In the genomic region with DNA sequence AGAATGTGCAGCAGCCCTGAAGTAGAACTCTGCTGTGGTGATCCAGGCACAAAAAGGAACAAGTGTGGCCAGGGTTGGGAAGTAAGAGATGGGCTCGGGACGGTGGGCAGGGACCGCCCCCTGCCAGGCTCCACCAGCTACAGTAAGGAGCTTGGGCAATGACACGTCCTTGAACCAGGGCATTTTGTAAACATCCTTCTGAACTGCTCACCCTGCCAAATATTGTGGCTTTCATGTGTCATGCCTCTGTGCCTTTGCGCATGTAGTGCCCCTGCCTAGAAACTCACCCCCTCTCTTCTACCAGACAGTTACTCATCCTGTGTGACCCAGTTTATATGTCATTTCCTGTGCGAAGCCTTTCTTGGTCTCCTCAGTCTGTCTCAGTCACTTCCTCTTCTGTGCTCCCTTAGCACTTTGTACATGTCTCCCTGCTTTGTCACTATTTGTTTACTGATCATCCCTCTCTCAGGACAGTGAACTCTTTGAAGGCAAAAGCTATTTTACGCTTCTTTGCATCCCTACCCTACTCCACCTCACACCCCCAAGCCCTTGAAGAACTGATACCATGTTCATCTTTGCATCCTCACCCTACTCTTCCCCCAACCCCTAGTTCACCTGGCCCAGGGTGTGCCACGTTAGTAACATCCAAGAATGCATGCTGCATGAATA, we compare ENCODE assay signal across 1 cellular context.
TF ChIP-seq lines count a peak whose summit lies in the region.

No MANE protein-coding gene starts in this region.

TF ChIP-seq in GM12878, 131 proteins besides CTCF, POLR2A, EP300 and RAD21 (continued from another document):
- TF ChIP-seq MEF2B (IDR thresholded peaks at IDR 0.05; ENCODE audit: partially characterized antibody, poor library complexity, severe bottlenecking) (peak; percentile 75), POLR2AphosphoS2 (IDR thresholded peaks at IDR 0.05; ENCODE audit: low read depth, low read length) (peak; percentile 61; the same call in 1 of the 2 replicates), ZBED1 (IDR thresholded peaks at IDR 0.05; ENCODE audit: borderline replicate concordance) (no peak), SPI1 (IDR thresholded peaks at IDR 0.05; ENCODE audit: borderline replicate concordance, insufficient read depth, low read depth, low read length) (peak; percentile 94), PML (IDR thresholded peaks at IDR 0.05; ENCODE audit: low read length) (peak; percentile 37; the same call in 1 of the 2 replicates), YY1 (IDR thresholded peaks at IDR 0.05; ENCODE audit: low read depth, low read length) (no peak), NR2F1 (conservative IDR thresholded peaks at IDR 0.05) (peak; percentile 79), POU2F2 (IDR thresholded peaks at IDR 0.05; ENCODE audit: borderline replicate concordance, low read depth, low read length) (peak; percentile 69; the same call in 2 of the 3 replicates), RFX5 (IDR thresholded peaks at IDR 0.05; ENCODE audit: low read depth, low read length) (no peak), SMAD5 (IDR thresholded peaks at IDR 0.05; ENCODE audit: low read depth) (no peak), NRF1 (conservative IDR thresholded peaks at IDR 0.05; ENCODE audit: low read depth, low read length) (0 out of 2 replicates have a peak, but pooled peaks have one; percentile 18), SREBF2 (IDR thresholded peaks at IDR 0.05; ENCODE audit: low read length) (no peak), BMI1 (IDR thresholded peaks at IDR 0.05; ENCODE audit: borderline replicate concordance) (no peak), NBN (IDR thresholded peaks at IDR 0.05) (peak; percentile 97), ZNF622 (IDR thresholded peaks at IDR 0.05) (no peak), CBX3 (IDR thresholded peaks at IDR 0.05; ENCODE audit: borderline replicate concordance, low read depth) (no peak), TBL1XR1 (IDR thresholded peaks at IDR 0.05; ENCODE audit: low read depth, low read length) (0 out of 2 replicates have a peak, but pooled peaks have one; percentile 79), RCOR1 (conservative IDR thresholded peaks at IDR 0.05; ENCODE audit: low read depth, low read length) (no peak), HDGF (IDR thresholded peaks at IDR 0.05) (peak; percentile 94), CBX5 (IDR thresholded peaks at IDR 0.05; ENCODE audit: low read depth) (0 out of 2 replicates have a peak, but pooled peaks have one; percentile 44), JUND (IDR thresholded peaks at IDR 0.05; ENCODE audit: low read depth, low read length) (no peak), GATAD2B (conservative IDR thresholded peaks at IDR 0.05; ENCODE audit: low read depth) (peak; percentile 48), TCF12 (IDR thresholded peaks at IDR 0.05; ENCODE audit: low read depth, low read length) (peak; percentile 61; the same call in 1 of the 2 replicates), MXI1 (IDR thresholded peaks at IDR 0.05; ENCODE audit: low read depth, low read length) (peak; percentile 49; the same call in 1 of the 2 replicates), HDAC6 (IDR thresholded peaks at IDR 0.05; ENCODE audit: unreplicated experiment) (no peak), IKZF2 (IDR thresholded peaks at IDR 0.05) (peak; percentile 67 to 80; a peak in 3 of 4 replicates), MTA2 (IDR thresholded peaks at IDR 0.05; ENCODE audit: low read depth) (peak; percentile 89), RBBP5 (conservative IDR thresholded peaks at IDR 0.05) (no peak), ASH2L (IDR thresholded peaks at IDR 0.05; ENCODE audit: borderline replicate concordance, low read depth) (no peak), ATF7 (IDR thresholded peaks at IDR 0.05; ENCODE audit: low read depth) (peak; percentile 95), DPF2 (IDR thresholded peaks at IDR 0.05) (peak; percentile 77), NFIC (IDR thresholded peaks at IDR 0.05; ENCODE audit: low read depth, low read length) (peak; percentile 70; the same call in 1 of the 2 replicates), BACH1 (IDR thresholded peaks at IDR 0.05; ENCODE audit: borderline replicate concordance) (0 out of 2 replicates have a peak, but pooled peaks have one; percentile 15), CHD2 (IDR thresholded peaks at IDR 0.05; ENCODE audit: borderline replicate concordance, low read depth, low read length) (peak; percentile 84; the same call in 1 of the 2 replicates), BCL11A (IDR thresholded peaks at IDR 0.05; ENCODE audit: low read depth, low read length) (peak; percentile 41), IKZF1 (conservative IDR thresholded peaks at IDR 0.05) (peak; percentile 76)
- TF ChIP-seq, protein P1, sequence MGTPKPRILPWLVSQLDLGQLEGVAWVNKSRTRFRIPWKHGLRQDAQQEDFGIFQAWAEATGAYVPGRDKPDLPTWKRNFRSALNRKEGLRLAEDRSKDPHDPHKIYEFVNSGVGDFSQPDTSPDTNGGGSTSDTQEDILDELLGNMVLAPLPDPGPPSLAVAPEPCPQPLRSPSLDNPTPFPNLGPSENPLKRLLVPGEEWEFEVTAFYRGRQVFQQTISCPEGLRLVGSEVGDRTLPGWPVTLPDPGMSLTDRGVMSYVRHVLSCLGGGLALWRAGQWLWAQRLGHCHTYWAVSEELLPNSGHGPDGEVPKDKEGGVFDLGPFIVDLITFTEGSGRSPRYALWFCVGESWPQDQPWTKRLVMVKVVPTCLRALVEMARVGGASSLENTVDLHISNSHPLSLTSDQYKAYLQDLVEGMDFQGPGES (IDR thresholded peaks at IDR 0.05), result no peak
- TF ChIP-seq, protein P2, sequence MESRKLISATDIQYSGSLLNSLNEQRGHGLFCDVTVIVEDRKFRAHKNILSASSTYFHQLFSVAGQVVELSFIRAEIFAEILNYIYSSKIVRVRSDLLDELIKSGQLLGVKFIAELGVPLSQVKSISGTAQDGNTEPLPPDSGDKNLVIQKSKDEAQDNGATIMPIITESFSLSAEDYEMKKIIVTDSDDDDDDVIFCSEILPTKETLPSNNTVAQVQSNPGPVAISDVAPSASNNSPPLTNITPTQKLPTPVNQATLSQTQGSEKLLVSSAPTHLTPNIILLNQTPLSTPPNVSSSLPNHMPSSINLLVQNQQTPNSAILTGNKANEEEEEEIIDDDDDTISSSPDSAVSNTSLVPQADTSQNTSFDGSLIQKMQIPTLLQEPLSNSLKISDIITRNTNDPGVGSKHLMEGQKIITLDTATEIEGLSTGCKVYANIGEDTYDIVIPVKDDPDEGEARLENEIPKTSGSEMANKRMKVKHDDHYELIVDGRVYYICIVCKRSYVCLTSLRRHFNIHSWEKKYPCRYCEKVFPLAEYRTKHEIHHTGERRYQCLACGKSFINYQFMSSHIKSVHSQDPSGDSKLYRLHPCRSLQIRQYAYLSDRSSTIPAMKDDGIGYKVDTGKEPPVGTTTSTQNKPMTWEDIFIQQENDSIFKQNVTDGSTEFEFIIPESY (IDR thresholded peaks at IDR 0.05), result no peak
- TF ChIP-seq, protein P3, sequence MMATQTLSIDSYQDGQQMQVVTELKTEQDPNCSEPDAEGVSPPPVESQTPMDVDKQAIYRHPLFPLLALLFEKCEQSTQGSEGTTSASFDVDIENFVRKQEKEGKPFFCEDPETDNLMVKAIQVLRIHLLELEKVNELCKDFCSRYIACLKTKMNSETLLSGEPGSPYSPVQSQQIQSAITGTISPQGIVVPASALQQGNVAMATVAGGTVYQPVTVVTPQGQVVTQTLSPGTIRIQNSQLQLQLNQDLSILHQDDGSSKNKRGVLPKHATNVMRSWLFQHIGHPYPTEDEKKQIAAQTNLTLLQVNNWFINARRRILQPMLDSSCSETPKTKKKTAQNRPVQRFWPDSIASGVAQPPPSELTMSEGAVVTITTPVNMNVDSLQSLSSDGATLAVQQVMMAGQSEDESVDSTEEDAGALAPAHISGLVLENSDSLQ (IDR thresholded peaks at IDR 0.05), result peak; percentile 73
- TF ChIP-seq, protein P4, sequence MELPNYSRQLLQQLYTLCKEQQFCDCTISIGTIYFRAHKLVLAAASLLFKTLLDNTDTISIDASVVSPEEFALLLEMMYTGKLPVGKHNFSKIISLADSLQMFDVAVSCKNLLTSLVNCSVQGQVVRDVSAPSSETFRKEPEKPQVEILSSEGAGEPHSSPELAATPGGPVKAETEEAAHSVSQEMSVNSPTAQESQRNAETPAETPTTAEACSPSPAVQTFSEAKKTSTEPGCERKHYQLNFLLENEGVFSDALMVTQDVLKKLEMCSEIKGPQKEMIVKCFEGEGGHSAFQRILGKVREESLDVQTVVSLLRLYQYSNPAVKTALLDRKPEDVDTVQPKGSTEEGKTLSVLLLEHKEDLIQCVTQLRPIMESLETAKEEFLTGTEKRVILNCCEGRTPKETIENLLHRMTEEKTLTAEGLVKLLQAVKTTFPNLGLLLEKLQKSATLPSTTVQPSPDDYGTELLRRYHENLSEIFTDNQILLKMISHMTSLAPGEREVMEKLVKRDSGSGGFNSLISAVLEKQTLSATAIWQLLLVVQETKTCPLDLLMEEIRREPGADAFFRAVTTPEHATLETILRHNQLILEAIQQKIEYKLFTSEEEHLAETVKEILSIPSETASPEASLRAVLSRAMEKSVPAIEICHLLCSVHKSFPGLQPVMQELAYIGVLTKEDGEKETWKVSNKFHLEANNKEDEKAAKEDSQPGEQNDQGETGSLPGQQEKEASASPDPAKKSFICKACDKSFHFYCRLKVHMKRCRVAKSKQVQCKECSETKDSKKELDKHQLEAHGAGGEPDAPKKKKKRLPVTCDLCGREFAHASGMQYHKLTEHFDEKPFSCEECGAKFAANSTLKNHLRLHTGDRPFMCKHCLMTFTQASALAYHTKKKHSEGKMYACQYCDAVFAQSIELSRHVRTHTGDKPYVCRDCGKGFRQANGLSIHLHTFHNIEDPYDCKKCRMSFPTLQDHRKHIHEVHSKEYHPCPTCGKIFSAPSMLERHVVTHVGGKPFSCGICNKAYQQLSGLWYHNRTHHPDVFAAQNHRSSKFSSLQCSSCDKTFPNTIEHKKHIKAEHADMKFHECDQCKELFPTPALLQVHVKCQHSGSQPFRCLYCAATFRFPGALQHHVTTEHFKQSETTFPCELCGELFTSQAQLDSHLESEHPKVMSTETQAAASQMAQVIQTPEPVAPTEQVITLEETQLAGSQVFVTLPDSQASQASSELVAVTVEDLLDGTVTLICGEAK (IDR thresholded peaks at IDR 0.05; ENCODE audit: borderline replicate concordance), result peak; percentile 81; the same call in 1 of the 2 replicates
- TF ChIP-seq, protein P5, sequence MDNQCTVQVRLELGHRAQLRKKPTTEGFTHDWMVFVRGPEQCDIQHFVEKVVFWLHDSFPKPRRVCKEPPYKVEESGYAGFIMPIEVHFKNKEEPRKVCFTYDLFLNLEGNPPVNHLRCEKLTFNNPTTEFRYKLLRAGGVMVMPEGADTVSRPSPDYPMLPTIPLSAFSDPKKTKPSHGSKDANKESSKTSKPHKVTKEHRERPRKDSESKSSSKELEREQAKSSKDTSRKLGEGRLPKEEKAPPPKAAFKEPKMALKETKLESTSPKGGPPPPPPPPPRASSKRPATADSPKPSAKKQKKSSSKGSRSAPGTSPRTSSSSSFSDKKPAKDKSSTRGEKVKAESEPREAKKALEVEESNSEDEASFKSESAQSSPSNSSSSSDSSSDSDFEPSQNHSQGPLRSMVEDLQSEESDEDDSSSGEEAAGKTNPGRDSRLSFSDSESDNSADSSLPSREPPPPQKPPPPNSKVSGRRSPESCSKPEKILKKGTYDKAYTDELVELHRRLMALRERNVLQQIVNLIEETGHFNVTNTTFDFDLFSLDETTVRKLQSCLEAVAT (IDR thresholded peaks at IDR 0.05), result peak; percentile 74
